ENCODE assay signal across 14 cellular contexts in genomic region chr4:26141101-26141830, GRCh38.
DNase-seq lines count a peak whose midpoint lies in the region; TF ChIP-seq lines count a peak whose summit lies in the region.
"Had no signal": no experiment of that assay in that cellular context is flagged by ENCODE, and none has a peak within 500 bp of the region (broad histone marks: within the 10 kb centered on the region; RNA-seq: fewer than 3 reads in every experiment).

No MANE protein-coding gene starts in this region.

- H3K27ac ChIP-seq in caudate nucleus (ENCODE audit: low read depth, low read length): peak overlapping the region; percentile 69
- H3K27ac ChIP-seq: A549 had no signal

- peaks cover 17% of the 10 kb centered on the region for H3K36me3 Mint-ChIP-seq in activated CD4-positive, alpha-beta T cell treated with anti-CD3 and anti-CD28 coated beads, Interleukin-2, amount 10 ng/mL, durations not matched to agents 24 days and 14 days (ENCODE audit: low read depth)
- no peaks in the 10 kb centered on the region for H3K36me3 Mint-ChIP-seq in mesothelial cell of epicardium
- H3K36me3 Mint-ChIP-seq in type B pancreatic cell: no peaks in the 10 kb centered on the region
- H3K36me3 Mint-ChIP-seq in Calu3 (ENCODE audit: insufficient read depth, unreplicated experiment): no peaks in the 10 kb centered on the region

- CTCF ChIA-PET in Calu3 (lab: Charles Lee): no interaction called here

- TF ChIP-seq CTCF in mesothelial cell of epicardium (IDR thresholded peaks at IDR 0.05; ENCODE audit: unreplicated experiment): no peak
- TF ChIP-seq CTCF in type B pancreatic cell (conservative IDR thresholded peaks at IDR 0.05): no peak
- no peak for TF ChIP-seq CTCF in Calu3 (IDR thresholded peaks at IDR 0.05; ENCODE audit: unreplicated experiment)

- intact Hi-C loops in activated CD4-positive, alpha-beta T cell treated with anti-CD3 and anti-CD28 coated beads, Interleukin-2, amount 10 ng/mL, durations not matched to agents 24 days and 14 days (cut with micrococcal nuclease): no loop called here
- intact Hi-C loops in Calu3 (cut with micrococcal nuclease; ENCODE audit: unreplicated experiment): no loop called here

- H3K9me3 Mint-ChIP-seq in activated CD4-positive, alpha-beta T cell treated with anti-CD3 and anti-CD28 coated beads, Interleukin-2, amount 10 ng/mL, durations not matched to agents 24 days and 14 days: peaks cover 28% of the 10 kb centered on the region
- H3K9me3 Mint-ChIP-seq in mesothelial cell of epicardium (no peaks in the 10 kb centered on the region), type B pancreatic cell (peaks cover 6% of the 10 kb centered on the region), Calu3 (ENCODE audit: low read depth, unreplicated experiment) (no peaks in the 10 kb centered on the region)
- H3K9me3 Mint-ChIP-seq: stimulated activated naive CD8-positive, alpha-beta T cell treated with anti-CD3 and anti-CD28 coated beads, Interleukin-15, Interleukin-2, amounts not matched to agents 100 ng/mL and 50 ng/mL, for 24 hours had no signal

- H3K4me1 Mint-ChIP-seq in activated CD4-positive, alpha-beta T cell treated with anti-CD3 and anti-CD28 coated beads, Interleukin-2, amount 10 ng/mL, durations not matched to agents 24 days and 14 days: peaks cover 50% of the 10 kb centered on the region
- H3K4me1 Mint-ChIP-seq in mesothelial cell of epicardium (peaks cover 39% of the 10 kb centered on the region), type B pancreatic cell (ENCODE audit: unreplicated experiment) (peaks cover 36% of the 10 kb centered on the region), Calu3 (ENCODE audit: low read depth, unreplicated experiment) (peaks cover 10% of the 10 kb centered on the region)

- H3K27ac Mint-ChIP-seq in activated CD4-positive, alpha-beta T cell treated with anti-CD3 and anti-CD28 coated beads, Interleukin-2, amount 10 ng/mL, durations not matched to agents 24 days and 14 days: peak overlapping the region; percentile 87
- H3K27ac Mint-ChIP-seq in mesothelial cell of epicardium: peak overlapping the region; percentile 66
- peak overlapping the region; percentile 57 for H3K27ac Mint-ChIP-seq in type B pancreatic cell
- H3K27ac Mint-ChIP-seq in Calu3 (ENCODE audit: unreplicated experiment): no peak overlapping the region

- H3K27me3 Mint-ChIP-seq in activated CD4-positive, alpha-beta T cell treated with anti-CD3 and anti-CD28 coated beads, Interleukin-2, amount 10 ng/mL, durations not matched to agents 24 days and 14 days: no peaks in the 10 kb centered on the region
- no peaks in the 10 kb centered on the region for H3K27me3 Mint-ChIP-seq in mesothelial cell of epicardium (ENCODE audit: low read depth)
- H3K27me3 Mint-ChIP-seq in type B pancreatic cell: no peaks in the 10 kb centered on the region
- H3K27me3 Mint-ChIP-seq in Calu3 (ENCODE audit: unreplicated experiment): no peaks in the 10 kb centered on the region
- H3K27me3 Mint-ChIP-seq: stimulated activated naive CD8-positive, alpha-beta T cell treated with anti-CD3 and anti-CD28 coated beads, Interleukin-15, Interleukin-2, amounts not matched to agents 100 ng/mL and 50 ng/mL, for 24 hours had no signal

- no peak for DNase-seq in activated CD4-positive, alpha-beta T cell treated with anti-CD3 and anti-CD28 coated beads, Interleukin-2, amount 10 ng/mL, durations not matched to agents 24 days and 14 days
- no peak for DNase-seq in activated CD4-positive, alpha-beta T cell treated with anti-CD3 and anti-CD28 coated beads for 4 hours
- DNase-seq in caudate nucleus (lab: John Stamatoyannopoulos, UW) (no peak), mesothelial cell of epicardium (ENCODE audit: low spot score in 2 of 2, unreplicated experiment in 2 of 2) (no peak), type B pancreatic cell (ENCODE audit: extremely low spot score, unreplicated experiment) (no peak), Calu3 (no peak), NCI-H1092 (lab: John Stamatoyannopoulos, UW) (no peak)
- no peak for DNase-seq in stimulated activated CD4-positive, alpha-beta T cell treated with anti-CD3 and anti-CD28 coated beads, Interleukin-1b, Interleukin-23, amount 100 ng/mL, for 48 hours
- DNase-seq: activated CD4-positive, alpha-beta T cell treated with anti-CD3 and anti-CD28 coated beads for 1 hour; left cardiac atrium; NCI-H146; stimulated activated CD4-positive, alpha-beta T cell treated with anti-CD3 and anti-CD28 coated beads, Interleukin-15, amount 100 ng/mL, for 24 hours had no signal

- no peak overlapping the region for H3K4me3 Mint-ChIP-seq in activated CD4-positive, alpha-beta T cell treated with anti-CD3 and anti-CD28 coated beads, Interleukin-2, amount 10 ng/mL, durations not matched to agents 24 days and 14 days
- H3K4me3 Mint-ChIP-seq in mesothelial cell of epicardium (no peak overlapping the region), type B pancreatic cell (peak overlapping the region; percentile 7), Calu3 (ENCODE audit: low read depth, unreplicated experiment) (no peak overlapping the region)
- H3K4me3 Mint-ChIP-seq: stimulated activated naive CD8-positive, alpha-beta T cell treated with anti-CD3 and anti-CD28 coated beads, Interleukin-15, Interleukin-2, amounts not matched to agents 100 ng/mL and 50 ng/mL, for 24 hours had no signal

- BruUV-seq in Calu3 (replicated peaks; lab: Mats Ljungman, UMichigan): no TSS peak
